1 cellular context compared by ENCODE assay signal in the genomic region with DNA sequence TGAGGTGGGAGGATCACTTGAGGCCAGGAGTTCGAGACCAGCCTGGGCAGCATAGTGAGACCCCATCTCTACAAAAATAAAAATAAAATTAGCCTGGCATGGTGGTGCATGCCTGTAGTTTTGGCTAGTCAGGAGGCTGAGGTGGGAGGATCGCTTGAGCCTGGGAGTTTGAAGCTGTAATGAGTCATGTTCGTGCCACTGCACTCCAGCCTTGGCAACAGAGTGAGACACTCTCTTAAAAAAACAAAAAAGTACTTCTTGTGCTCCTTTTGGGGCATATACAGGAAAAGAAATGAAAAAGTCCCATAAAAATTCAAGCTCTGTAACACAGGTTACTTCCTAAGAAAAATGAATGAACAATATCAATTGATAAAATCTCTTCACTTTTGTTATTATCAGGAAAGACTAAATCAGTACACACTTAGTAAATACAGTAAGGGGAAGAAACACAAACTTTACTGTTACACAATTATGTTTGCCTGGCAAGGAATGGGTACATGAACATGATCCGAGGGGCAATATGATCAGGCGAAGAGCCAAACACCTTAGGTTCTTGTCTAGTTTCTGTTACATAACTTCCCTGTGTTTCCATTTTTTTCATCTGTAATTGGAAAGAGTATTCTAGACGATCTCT.
TF ChIP-seq lines count a peak whose summit lies in the region.

No MANE protein-coding gene starts in this region.

TF ChIP-seq in HepG2, 621 proteins besides CTCF, POLR2A, EP300 and RAD21 (continued from another document):
- no peak for TF ChIP-seq ZNF460 (CRISPR knock-in tag; IDR thresholded peaks at IDR 0.05; ENCODE audit: borderline replicate concordance)
- TF ChIP-seq FOXP1 (IDR thresholded peaks at IDR 0.05): no peak
- no peak for TF ChIP-seq FOXP1 (CRISPR knock-in tag; IDR thresholded peaks at IDR 0.05)
- TF ChIP-seq ZNF441 (CRISPR knock-in tag; IDR thresholded peaks at IDR 0.05; ENCODE audit: borderline replicate concordance): no peak
- no peak for TF ChIP-seq JUN (CRISPR knock-in tag; IDR thresholded peaks at IDR 0.05)
- no peak for TF ChIP-seq TERF1 (CRISPR knock-in tag; IDR thresholded peaks at IDR 0.05)
- no peak for TF ChIP-seq ZNF543 (CRISPR knock-in tag; IDR thresholded peaks at IDR 0.05)
- TF ChIP-seq HOXA7 (CRISPR knock-in tag; IDR thresholded peaks at IDR 0.05): no peak
- TF ChIP-seq PHF20 (CRISPR knock-in tag; IDR thresholded peaks at IDR 0.05): no peak
- TF ChIP-seq NAIF1 (CRISPR knock-in tag; IDR thresholded peaks at IDR 0.05; ENCODE audit: borderline replicate concordance): no peak
TF ChIP-seq in HepG2: peak in this region for 0.
